8 cellular contexts compared by ENCODE assay signal in genomic region chr5:179559280-179560252, GRCh38. TPM values are rescaled to one million over a fixed set of nuclear protein-coding genes. Genes with fewer than 3 reads are reported as not detected.
DNase-seq lines count a peak whose midpoint lies in the region; ATAC-seq and TF ChIP-seq lines count a peak whose summit lies in the region.

No MANE protein-coding gene starts in this region.

- peaks cover 5% of the 10 kb centered on the region for H3K4me1 ChIP-seq in mucosa of stomach (ENCODE audit: control insufficient read depth, insufficient read depth, low read length)

- POLR2A ChIA-PET in AG04449 (lab: Yijun Ruan, JAX): interaction anchor here (0.6 to 1.4 kb wide), 6 partner anchors 9 to 239 kb away, joined by 3 to 14 read pairs (median 4); partner anchors contain the start of genes HNRNPH1 and RUFY1

- CTCF ChIA-PET in AG04449 (lab: Yijun Ruan, JAX): interaction anchor here (1.2 to 1.7 kb wide), 2 partner anchors 9 to 1346 kb away, joined by 3 to 8 read pairs; partner anchors contain the start of gene RUFY1

- H3K27me3 ChIP-seq in mucosa of stomach (ENCODE audit: control insufficient read depth, insufficient read depth, low read length): no peaks in the 10 kb centered on the region

- peak overlapping the region; percentile 86 for H3K9ac ChIP-seq in mucosa of stomach (ENCODE audit: low read length)

- no peaks in the 10 kb centered on the region for H3K9me3 ChIP-seq in mucosa of stomach (ENCODE audit: control insufficient read depth, low read length)

- peak; percentile 94 for DNase-seq in AG04449 (ENCODE audit: low read depth, low spot score)
- DNase-seq in NCI-H82 treated with DMSO at 0.1 percent for 48 hours (lab: John Stamatoyannopoulos, UW; ENCODE audit: unreplicated experiment): peak; percentile 86
- DNase-seq in activated T-cell treated with anti-CD3 and anti-CD28 coated beads, Interleukin-2, amount 50 U/mL, for 48 hours: peak; percentile 88
- peak; percentile 62 for DNase-seq in stimulated activated CD8-positive, alpha-beta memory T cell treated with anti-CD3 and anti-CD28 coated beads, Interleukin-4, amount 100 ng/mL, for 4 hours (ENCODE audit: low read depth in 2 of 2, low spot score in 1 of 2)

- peaks cover 5% of the 10 kb centered on the region for H3K36me3 ChIP-seq in mucosa of stomach (ENCODE audit: control insufficient read depth, insufficient read depth, low read length)

- TF ChIP-seq CTCF in AG04449 (IDR thresholded peaks at IDR 0.05; ENCODE audit: insufficient read depth, low read length, missing control alignments): no peak

- ATAC-seq in GM19035 (IDR thresholded peaks at IDR 0.05; ENCODE audit: unreplicated experiment): peak; percentile 99
- ATAC-seq in HG03354 (IDR thresholded peaks at IDR 0.05; ENCODE audit: poor library complexity, severe bottlenecking, unreplicated experiment): peak; percentile 100
- ATAC-seq in esophagus mucosa: peak; percentile 99

- H3K4me3 ChIP-seq in AG04449 (ENCODE audit: low read depth, low read length) (peak overlapping the region; percentile 76), mucosa of stomach (ENCODE audit: low read length) (peak overlapping the region; percentile 89)

RNA-seq across cellular contexts. Expression of gene RUFY1, which starts 9.2 kb away (rescaled TPM):
- 30.6 TPM for total RNA-seq in esophagus mucosa

Comparison
In these comparisons a context has a peak if more than half of its experiments do, and no peak if none do; other contexts are left out.
1. Peak in every context shown above with its lines: DNase-seq, ATAC-seq and H3K4me3 ChIP-seq.